ENCODE assay signal across 11 cellular contexts in genomic region chr1:84089470-84090261, GRCh38. TPM values are rescaled to one million over a fixed set of nuclear protein-coding genes. Genes with fewer than 3 reads are reported as not detected.
A peak's percentile ranks its signal among the peaks of the same experiment; 100 is the strongest.
DNase-seq lines count a peak whose midpoint lies in the region; ATAC-seq and TF ChIP-seq lines count a peak whose summit lies in the region.
"Had no signal": no experiment of that assay in that cellular context is flagged by ENCODE, and none has a peak within 500 bp of the region (broad histone marks: within the 10 kb centered on the region; RNA-seq: fewer than 3 reads in every experiment).

No MANE protein-coding gene starts in this region.

- peak; percentile 76 to 86 for ATAC-seq in activated naive CD4-positive, alpha-beta T cell treated with anti-CD3 and anti-CD28 coated beads, Interleukin-2, amount 50 U/mL, for 72 hours
- ATAC-seq in esophagus mucosa (peak; percentile 48), GM18867 (IDR thresholded peaks at IDR 0.05; ENCODE audit: unreplicated experiment) (no peak)
- peak; percentile 80 for ATAC-seq in stimulated activated naive CD8-positive, alpha-beta T cell treated with anti-CD3 and anti-CD28 coated beads, Interleukin-15, amount 100 ng/mL, for 72 hours

- peak overlapping the region in 1 of 2 donors; percentile 3 for H3K27ac Mint-ChIP-seq in activated naive CD4-positive, alpha-beta T cell treated with anti-CD3 and anti-CD28 coated beads, Interleukin-2, amount 50 U/mL, for 72 hours
- no peak overlapping the region for H3K27ac Mint-ChIP-seq in activated naive CD4-positive, alpha-beta T cell treated with anti-CD3 and anti-CD28 coated beads, Interleukin-2, amount 10 ng/mL, durations not matched to agents 7 days and 5 days
- H3K27ac Mint-ChIP-seq in stimulated activated naive CD8-positive, alpha-beta T cell treated with anti-CD3 and anti-CD28 coated beads, Interleukin-15, amount 100 ng/mL, for 72 hours: no peak overlapping the region

- H3K79me2 ChIP-seq in MM.1S (ENCODE audit: low read length): no peaks in the 10 kb centered on the region

- H3K4me1 ChIP-seq in Peyer's patch (no peaks in the 10 kb centered on the region), MM.1S (ENCODE audit: low read length) (no peaks in the 10 kb centered on the region)

- H3K4me1 Mint-ChIP-seq in activated naive CD4-positive, alpha-beta T cell treated with anti-CD3 and anti-CD28 coated beads, Interleukin-2, amount 10 ng/mL, durations not matched to agents 7 days and 5 days: peaks cover 22% of the 10 kb centered on the region
- H3K4me1 Mint-ChIP-seq in stimulated activated naive CD8-positive, alpha-beta T cell treated with anti-CD3 and anti-CD28 coated beads, Interleukin-15, amount 100 ng/mL, for 72 hours: peaks cover 36% of the 10 kb centered on the region

- H3K9me3 ChIP-seq in Peyer's patch (no peaks in the 10 kb centered on the region), MM.1S (replicated peaks; ENCODE audit: insufficient read depth, low read length) (no peaks in the 10 kb centered on the region)
- H3K9me3 ChIP-seq: heart left ventricle had no signal

- H3K4me2 ChIP-seq in MM.1S (ENCODE audit: low read depth, low read length): no peak overlapping the region

- H3K27ac ChIP-seq in Peyer's patch (no peak overlapping the region), MM.1S (ENCODE audit: low read length) (no peak overlapping the region)
- H3K27ac ChIP-seq: heart left ventricle had no signal

- H3K27me3 ChIP-seq in Peyer's patch: no peaks in the 10 kb centered on the region
- no peaks in the 10 kb centered on the region for H3K27me3 ChIP-seq in MM.1S (replicated peaks; ENCODE audit: insufficient read depth, low read length)
- H3K27me3 ChIP-seq: heart left ventricle had no signal

- peak in 1 of 2 donors; percentile 10 for DNase-seq in activated naive CD4-positive, alpha-beta T cell treated with anti-CD3 and anti-CD28 coated beads, Interleukin-2, amount 50 U/mL, for 72 hours (ENCODE audit: low spot score in 2 of 2)
- DNase-seq in activated naive CD4-positive, alpha-beta T cell treated with anti-CD3 and anti-CD28 coated beads, Interleukin-2, amount 10 ng/mL, durations not matched to agents 7 days and 5 days: no peak
- DNase-seq in RKO (ENCODE audit: low spot score): peak; percentile 62
- DNase-seq in stimulated activated naive CD8-positive, alpha-beta T cell treated with anti-CD3 and anti-CD28 coated beads, Interleukin-15, amount 100 ng/mL, for 72 hours: no peak
- DNase-seq in Peyer's patch: no peak
- no peak for DNase-seq in MM.1S
- DNase-seq: activated effector memory CD4-positive, alpha-beta T cell treated with Interleukin-2 at 50 U/mL for 16 hours; heart left ventricle; Karpas-422 had no signal

- no peaks in the 10 kb centered on the region for H3K27me3 Mint-ChIP-seq in activated naive CD4-positive, alpha-beta T cell treated with anti-CD3 and anti-CD28 coated beads, Interleukin-2, amount 10 ng/mL, durations not matched to agents 7 days and 5 days
- H3K27me3 Mint-ChIP-seq in stimulated activated naive CD8-positive, alpha-beta T cell treated with anti-CD3 and anti-CD28 coated beads, Interleukin-15, amount 100 ng/mL, for 72 hours: no peaks in the 10 kb centered on the region

- H4K20me1 ChIP-seq in MM.1S (ENCODE audit: insufficient read depth, low read length): no peaks in the 10 kb centered on the region

- no peak overlapping the region for H3K4me3 Mint-ChIP-seq in activated naive CD4-positive, alpha-beta T cell treated with anti-CD3 and anti-CD28 coated beads, Interleukin-2, amount 10 ng/mL, durations not matched to agents 7 days and 5 days
- H3K4me3 Mint-ChIP-seq in stimulated activated naive CD8-positive, alpha-beta T cell treated with anti-CD3 and anti-CD28 coated beads, Interleukin-15, amount 100 ng/mL, for 72 hours: peak overlapping the region; percentile 12 to 19

- H3K4me3 ChIP-seq in Peyer's patch (no peak overlapping the region), MM.1S (ENCODE audit: low read length) (no peak overlapping the region)

- no peaks in the 10 kb centered on the region for H3F3A ChIP-seq in MM.1S (ENCODE audit: insufficient read depth, low read length)

- H2AFZ ChIP-seq in MM.1S (ENCODE audit: low read length): no peak overlapping the region

- CTCF ChIA-PET in activated naive CD4-positive, alpha-beta T cell treated with anti-CD3 and anti-CD28 coated beads, Interleukin-2, amount 10 ng/mL, durations not matched to agents 7 days and 5 days (lab: Charles Lee): interaction anchor here (0.9 to 1.2 kb wide), 2 partner anchors 12 to 157 kb away, joined by 3 to 4 read pairs; no protein-coding TSS in a partner anchor

- H3K36me3 Mint-ChIP-seq in activated naive CD4-positive, alpha-beta T cell treated with anti-CD3 and anti-CD28 coated beads, Interleukin-2, amount 50 U/mL, for 72 hours: peaks cover 0 to 5% of the 10 kb centered on the region in 2 donors
- peaks cover 1% of the 10 kb centered on the region for H3K36me3 Mint-ChIP-seq in activated naive CD4-positive, alpha-beta T cell treated with anti-CD3 and anti-CD28 coated beads, Interleukin-2, amount 10 ng/mL, durations not matched to agents 7 days and 5 days

- H3K36me3 ChIP-seq in Peyer's patch (no peaks in the 10 kb centered on the region), MM.1S (replicated peaks; ENCODE audit: insufficient read depth, low read length) (no peaks in the 10 kb centered on the region)
- H3K36me3 ChIP-seq: heart left ventricle had no signal

- TF ChIP-seq CTCF in Peyer's patch (IDR thresholded peaks at IDR 0.05): no peak
- TF ChIP-seq CTCF in MM.1S (IDR thresholded peaks at IDR 0.05; ENCODE audit: low read length): no peak

- H3K9ac ChIP-seq in MM.1S (ENCODE audit: low read length): no peak overlapping the region

- H3K9me2 ChIP-seq in MM.1S (replicated peaks; ENCODE audit: insufficient read depth, low read length): no peaks in the 10 kb centered on the region

- H3K9me3 Mint-ChIP-seq in activated naive CD4-positive, alpha-beta T cell treated with anti-CD3 and anti-CD28 coated beads, Interleukin-2, amount 50 U/mL, for 72 hours: no peaks in the 10 kb centered on the region
- H3K9me3 Mint-ChIP-seq in activated naive CD4-positive, alpha-beta T cell treated with anti-CD3 and anti-CD28 coated beads, Interleukin-2, amount 10 ng/mL, durations not matched to agents 7 days and 5 days: no peaks in the 10 kb centered on the region
- H3K9me3 Mint-ChIP-seq in stimulated activated naive CD8-positive, alpha-beta T cell treated with anti-CD3 and anti-CD28 coated beads, Interleukin-15, amount 100 ng/mL, for 72 hours: no peaks in the 10 kb centered on the region

- TF ChIP-seq POLR2A in Peyer's patch (IDR thresholded peaks at IDR 0.05): no peak

RNA-seq across cellular contexts. Expression of gene PRKACB, which starts 54.4 kb away (rescaled TPM):
- total RNA-seq in activated naive CD4-positive, alpha-beta T cell treated with anti-CD3 and anti-CD28 coated beads, Interleukin-2, amount 50 U/mL, for 72 hours: 10 to 100 TPM; 20.7 to 25.2 TPM
- total RNA-seq in esophagus mucosa: 13.4 TPM
- total RNA-seq in Peyer's patch: 10 to 100 TPM in 1 of 4 donors, 1 to 10 TPM in 3; 8.1 to 34.7 (median 8.8) TPM
